ENCODE assay signal across 9 cellular contexts in the genomic region with DNA sequence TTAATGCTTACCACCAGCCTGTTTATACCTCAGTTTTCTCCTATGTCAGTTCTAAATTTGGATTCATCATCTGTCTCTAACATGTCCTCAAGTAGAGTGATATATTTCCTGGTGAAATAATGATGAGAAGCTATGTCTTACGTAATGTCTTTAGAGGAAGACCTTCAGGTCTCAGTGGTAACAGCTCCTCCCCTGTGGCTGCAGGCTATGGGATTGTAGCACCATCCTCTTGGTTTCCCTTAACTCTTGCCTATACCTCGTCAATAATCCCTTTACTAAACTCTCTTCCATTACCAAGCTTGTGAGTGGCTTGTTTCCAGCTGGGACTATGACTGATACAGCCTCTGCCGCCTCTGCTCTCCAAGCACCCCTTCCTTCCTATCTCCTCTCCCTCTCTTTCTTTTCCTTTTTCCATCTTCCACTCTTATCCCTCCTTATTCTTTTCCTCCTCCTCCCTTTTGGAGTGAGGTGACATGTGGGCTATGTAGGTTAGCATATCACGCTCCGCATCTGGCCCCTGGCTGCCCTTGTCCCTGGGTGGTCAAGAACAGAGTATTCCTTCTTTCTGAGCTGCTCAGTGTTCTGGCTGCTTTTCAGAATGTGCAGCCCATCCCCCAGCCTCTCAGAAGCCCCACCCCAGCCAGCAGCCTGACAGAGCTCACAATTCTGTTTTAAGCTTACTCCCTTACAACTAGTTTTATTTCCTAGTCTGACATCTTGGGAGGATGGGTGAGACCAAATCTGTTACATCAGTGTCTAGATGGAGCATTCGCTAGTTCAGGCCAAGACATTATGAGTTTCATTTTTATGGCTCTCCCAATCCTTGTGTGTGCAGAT.
DNase-seq lines count a peak whose midpoint lies in the region; ATAC-seq and TF ChIP-seq lines count a peak whose summit lies in the region.
"Had no signal": no experiment of that assay in that cellular context is flagged by ENCODE, and none has a peak within 500 bp of the region (broad histone marks: within the 10 kb centered on the region; RNA-seq: fewer than 3 reads in every experiment).

No MANE protein-coding gene starts in this region.

- no peak for TF ChIP-seq CTCF in HEK293 (tag by site-specific recombination; IDR thresholded peaks at IDR 0.05)
- TF ChIP-seq CTCF in retinal pigment epithelial cell (conservative IDR thresholded peaks at IDR 0.05; ENCODE audit: low read depth, low read length): no peak

- peak overlapping the region; percentile 63 for H3K27ac ChIP-seq in HEK293 (ENCODE audit: extremely low read depth, low read depth, low read length)

- H3K9me3 ChIP-seq in HEK293 (ENCODE audit: control insufficient read depth, insufficient read depth, low read depth, low read length): no peaks in the 10 kb centered on the region; the same call in 1 of the 2 replicates

- POLR2A ChIA-PET in HEK293 (lab: Yijun Ruan, JAX): no interaction called here

- CTCF ChIA-PET in HEK293 (lab: Yijun Ruan, JAX): no interaction called here

- H3K4me3 ChIP-seq in HEK293 (ENCODE audit: low read depth, low read length): no peak overlapping the region
- no peak overlapping the region for H3K4me3 ChIP-seq in retinal pigment epithelial cell (ENCODE audit: low read length)
- H3K4me3 ChIP-seq: GM12878 had no signal

- ATAC-seq in left cardiac atrium (peak; percentile 80 to 81), GM19397 (IDR thresholded peaks at IDR 0.05; ENCODE audit: unreplicated experiment) (no peak)
- ATAC-seq: GM12878 had no signal

- DNase-seq in SIG-M5 (lab: John Stamatoyannopoulos, UW) (peak; percentile 8), left cardiac atrium (peak; percentile 57), retinal pigment epithelial cell (ENCODE audit: low read depth) (peak; percentile 42), MV-4-11 (lab: John Stamatoyannopoulos, UW) (no peak), glomerular visceral epithelial cell (ENCODE audit: extremely low spot score) (no peak), NK-92 (lab: John Stamatoyannopoulos, UW; ENCODE audit: unreplicated experiment) (no peak)

- peaks cover 14% of the 10 kb centered on the region for H3K4me1 ChIP-seq in HEK293 (ENCODE audit: control insufficient read depth, insufficient read depth, low read length)

- intact Hi-C loops in left cardiac atrium (cut with DNase I): no loop called here

- no peaks in the 10 kb centered on the region for H3K36me3 ChIP-seq in HEK293 (ENCODE audit: control insufficient read depth in 2 of 2, insufficient read depth in 1 of 2, low read length in 2 of 2)

TF ChIP-seq in HEK293, 187 proteins besides CTCF, POLR2A, EP300 and RAD21 (continues in another document):
- TF ChIP-seq GLIS1 (tag by site-specific recombination; IDR thresholded peaks at IDR 0.05) (peak; percentile 32; the same call in 1 of the 2 replicates), ZNF473 (tag by site-specific recombination; IDR thresholded peaks at IDR 0.05) (no peak), ZNF366 (tag by site-specific recombination; conservative IDR thresholded peaks at IDR 0.05) (no peak), ZFP3 (tag by site-specific recombination; IDR thresholded peaks at IDR 0.05; ENCODE audit: low read depth) (no peak), ZNF580 (tag by site-specific recombination; IDR thresholded peaks at IDR 0.05) (no peak), ELK4 (IDR thresholded peaks at IDR 0.05; ENCODE audit: borderline replicate concordance, low read depth, low read length) (no peak), HOXA7 (CRISPR knock-in tag; IDR thresholded peaks at IDR 0.05; ENCODE audit: borderline replicate concordance) (no peak), ZNF140 (tag by site-specific recombination; IDR thresholded peaks at IDR 0.05) (no peak), ZSCAN23 (tag by site-specific recombination; IDR thresholded peaks at IDR 0.05) (no peak), ZBTB17 (tag by site-specific recombination; IDR thresholded peaks at IDR 0.05) (peak; percentile 28; the same call in 1 of the 2 replicates), ZNF624 (tag by site-specific recombination; IDR thresholded peaks at IDR 0.05) (no peak), OVOL3 (tag by site-specific recombination; IDR thresholded peaks at IDR 0.05) (no peak), ZNF133 (tag by site-specific recombination; IDR thresholded peaks at IDR 0.05) (0 out of 2 replicates have a peak, but pooled peaks have one; percentile 9), ZNF600 (tag by site-specific recombination; IDR thresholded peaks at IDR 0.05) (peak; percentile 61), ZNF239 (tag by site-specific recombination; IDR thresholded peaks at IDR 0.05) (no peak), ZXDB (tag by site-specific recombination; IDR thresholded peaks at IDR 0.05) (no peak), ZNF433 (tag by site-specific recombination; IDR thresholded peaks at IDR 0.05; ENCODE audit: low read depth) (no peak)
- TF ChIP-seq, protein P1, sequence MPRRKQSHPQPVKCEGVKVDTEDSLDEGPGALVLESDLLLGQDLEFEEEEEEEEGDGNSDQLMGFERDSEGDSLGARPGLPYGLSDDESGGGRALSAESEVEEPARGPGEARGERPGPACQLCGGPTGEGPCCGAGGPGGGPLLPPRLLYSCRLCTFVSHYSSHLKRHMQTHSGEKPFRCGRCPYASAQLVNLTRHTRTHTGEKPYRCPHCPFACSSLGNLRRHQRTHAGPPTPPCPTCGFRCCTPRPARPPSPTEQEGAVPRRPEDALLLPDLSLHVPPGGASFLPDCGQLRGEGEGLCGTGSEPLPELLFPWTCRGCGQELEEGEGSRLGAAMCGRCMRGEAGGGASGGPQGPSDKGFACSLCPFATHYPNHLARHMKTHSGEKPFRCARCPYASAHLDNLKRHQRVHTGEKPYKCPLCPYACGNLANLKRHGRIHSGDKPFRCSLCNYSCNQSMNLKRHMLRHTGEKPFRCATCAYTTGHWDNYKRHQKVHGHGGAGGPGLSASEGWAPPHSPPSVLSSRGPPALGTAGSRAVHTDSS (tag by site-specific recombination; IDR thresholded peaks at IDR 0.05): no peak
- TF ChIP-seq, protein P2, sequence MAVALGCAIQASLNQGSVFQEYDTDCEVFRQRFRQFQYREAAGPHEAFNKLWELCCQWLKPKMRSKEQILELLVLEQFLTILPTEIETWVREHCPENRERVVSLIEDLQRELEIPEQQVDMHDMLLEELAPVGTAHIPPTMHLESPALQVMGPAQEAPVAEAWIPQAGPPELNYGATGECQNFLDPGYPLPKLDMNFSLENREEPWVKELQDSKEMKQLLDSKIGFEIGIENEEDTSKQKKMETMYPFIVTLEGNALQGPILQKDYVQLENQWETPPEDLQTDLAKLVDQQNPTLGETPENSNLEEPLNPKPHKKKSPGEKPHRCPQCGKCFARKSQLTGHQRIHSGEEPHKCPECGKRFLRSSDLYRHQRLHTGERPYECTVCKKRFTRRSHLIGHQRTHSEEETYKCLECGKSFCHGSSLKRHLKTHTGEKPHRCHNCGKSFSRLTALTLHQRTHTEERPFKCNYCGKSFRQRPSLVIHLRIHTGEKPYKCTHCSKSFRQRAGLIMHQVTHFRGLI (tag by site-specific recombination; IDR thresholded peaks at IDR 0.05): no peak
- TF ChIP-seq, protein P3, sequence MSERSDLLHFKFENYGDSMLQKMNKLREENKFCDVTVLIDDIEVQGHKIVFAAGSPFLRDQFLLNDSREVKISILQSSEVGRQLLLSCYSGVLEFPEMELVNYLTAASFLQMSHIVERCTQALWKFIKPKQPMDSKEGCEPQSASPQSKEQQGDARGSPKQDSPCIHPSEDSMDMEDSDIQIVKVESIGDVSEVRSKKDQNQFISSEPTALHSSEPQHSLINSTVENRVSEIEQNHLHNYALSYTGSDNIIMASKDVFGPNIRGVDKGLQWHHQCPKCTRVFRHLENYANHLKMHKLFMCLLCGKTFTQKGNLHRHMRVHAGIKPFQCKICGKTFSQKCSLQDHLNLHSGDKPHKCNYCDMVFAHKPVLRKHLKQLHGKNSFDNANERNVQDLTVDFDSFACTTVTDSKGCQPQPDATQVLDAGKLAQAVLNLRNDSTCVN (tag by site-specific recombination; optimal IDR thresholded peaks at IDR 0.05): no peak

Comparison
In these comparisons a context has a peak if more than half of its experiments do, and no peak if none do; other contexts are left out.
1. DNase-seq: peak in SIG-M5 (single experiment), left cardiac atrium (single experiment) and retinal pigment epithelial cell (single experiment); none in MV-4-11 (single experiment), glomerular visceral epithelial cell (single experiment) and NK-92 (single experiment).